Comparison of ENCODE assay signal across 37 cellular contexts in genomic region chr16:3469736-3470135, GRCh38. TPM values are rescaled to one million over a fixed set of nuclear protein-coding genes. Genes with fewer than 3 reads are reported as not detected.
"Had no signal": no experiment of that assay in that cellular context is flagged by ENCODE, and none has a peak within 500 bp of the region (broad histone marks: within the 10 kb centered on the region; RNA-seq: fewer than 3 reads in every experiment).

No MANE protein-coding gene starts in this region.

- H3K9me3 ChIP-seq: adrenal gland, ascending aorta, heart right ventricle, left lung, lower lobe of right lung, mucosa of descending colon, neutrophil, ovary, right lobe of liver, suprapubic skin, tibial artery, upper lobe of right lung had no signal

- H3K4me1 ChIP-seq: ascending aorta had no signal

- H3K4me3 Mint-ChIP-seq: brain, nephron had no signal

- H3K27me3 Mint-ChIP-seq: brain, progenitor cell of endocrine pancreas had no signal

- H3K36me3 ChIP-seq: cardiac muscle cell, ovary had no signal

- ATAC-seq: activated naive CD4-positive, alpha-beta T cell treated with anti-CD3 and anti-CD28 coated beads, Interleukin-2, amount 50 U/mL, for 72 hours; left lung; lower lobe of right lung; mucosa of descending colon; right lobe of liver; upper lobe of right lung had no signal

- H3K27ac ChIP-seq: adrenal gland, ascending aorta, cardiac muscle cell, coronary artery, dorsolateral prefrontal cortex, heart right ventricle, left lung, lower lobe of right lung, neutrophil, ovary, right lobe of liver, suprapubic skin, tibial artery, upper lobe of right lung had no signal

- H3K9me3 Mint-ChIP-seq: brain, nephron had no signal

- DNase-seq: activated CD4-positive, alpha-beta T cell treated with anti-CD3 and anti-CD28 coated beads for 4 hours; activated CD4-positive, alpha-beta T cell treated with anti-CD3 and anti-CD28 coated beads, Interleukin-2, amount 50 U/mL, for 48 hours; activated CD8-positive, alpha-beta memory T cell treated with anti-CD3 and anti-CD28 coated beads for 24 hours; activated naive CD4-positive, alpha-beta T cell; activated T-cell treated with anti-CD3 and anti-CD28 coated beads, Interleukin-2, amount 50 U/mL, for 1 hour; adrenal gland; dorsolateral prefrontal cortex; effector memory CD4-positive, alpha-beta T cell; erythroblast; foreskin fibroblast; heart right ventricle; left lung; lower lobe of right lung; mesenchymal stem cell; mucosa of descending colon; ovary; right lobe of liver; stimulated activated CD4-positive, alpha-beta T cell treated with anti-CD3 and anti-CD28 coated beads, Interleukin-12 subunit alpha, Interleukin-12 subunit beta, amount 100 ng/mL, for 4 hours; stimulated activated CD4-positive, alpha-beta T cell treated with anti-CD3 and anti-CD28 coated beads, Interleukin-4, amount 100 ng/mL, for 4 hours; stimulated activated CD8-positive, alpha-beta memory T cell treated with anti-CD3 and anti-CD28 coated beads, Interleukin-4, amount 100 ng/mL, for 48 hours; stimulated activated naive CD4-positive, alpha-beta T cell; tibial artery; upper lobe of right lung had no signal

- H3K27me3 ChIP-seq: adrenal gland, ascending aorta, cardiac muscle cell, dorsolateral prefrontal cortex, heart right ventricle, left lung, neutrophil, ovary, right lobe of liver, suprapubic skin, tibial artery, upper lobe of right lung had no signal

- H3K4me3 ChIP-seq: adrenal gland, ascending aorta, cardiac muscle cell, coronary artery, dorsolateral prefrontal cortex, heart right ventricle, left lung, lower lobe of right lung, mucosa of descending colon, ovary, right lobe of liver, suprapubic skin, tibial artery, upper lobe of right lung had no signal

- H3K27ac Mint-ChIP-seq: nephron, progenitor cell of endocrine pancreas had no signal

RNA-seq across cellular contexts. Expression of gene C16orf90, which starts 25.6 kb away (rescaled TPM):
- total RNA-seq: adrenal gland; ascending aorta; cardiac muscle cell; cerebellum; heart right ventricle; left lung; lower lobe of right lung; mucosa of descending colon; myocyte; ovary; progenitor cell of endocrine pancreas; renal cortical epithelial cell; right lobe of liver; skeletal muscle tissue; suprapubic skin; T-helper 1 cell treated with Interleukin-12 subunit alpha and Interleukin-12 subunit beta and Interleukin-4 antibody, amounts not matched to agents 30 ng/mL and 1 ng/mL, for 36 hours; upper lobe of right lung had no signal
- polyA plus RNA-seq: adrenal gland, cardiac muscle cell, heart right ventricle, ovary had no signal
